ENCODE assay signal across 19 cellular contexts in genomic region chr1:209191242-209191626, GRCh38.
DNase-seq lines count a peak whose midpoint lies in the region; ATAC-seq and TF ChIP-seq lines count a peak whose summit lies in the region.
"Had no signal": no experiment of that assay in that cellular context is flagged by ENCODE, and none has a peak within 500 bp of the region (broad histone marks: within the 10 kb centered on the region; RNA-seq: fewer than 3 reads in every experiment).

No MANE protein-coding gene starts in this region.

- no peak overlapping the region for H3K9ac ChIP-seq in MM.1S (ENCODE audit: low read length)
- H3K9ac ChIP-seq in smooth muscle cell (ENCODE audit: low read depth), result peak overlapping the region; percentile 44
- H3K9ac ChIP-seq: BLaER1 treated with 17β-estradiol and CSF1 and Interleukin-3, amounts not matched to agents 10 nM and 100 nM; GM23248 had no signal

- ATAC-seq in right lobe of liver, result peak; percentile 25 to 71 (median 56)

- TF ChIP-seq POLR2A in right lobe of liver (IDR thresholded peaks at IDR 0.05), result no peak

- H4K20me1 ChIP-seq in MM.1S (ENCODE audit: insufficient read depth, low read length) (no peaks in the 10 kb centered on the region), smooth muscle cell (ENCODE audit: low read depth) (no peaks in the 10 kb centered on the region)
- H4K20me1 ChIP-seq: BLaER1 treated with 17β-estradiol and CSF1 and Interleukin-3, amounts not matched to agents 10 nM and 100 nM had no signal

- no peak overlapping the region for H3K27ac ChIP-seq in MM.1S (ENCODE audit: low read length)
- peak overlapping the region; percentile 22; the same call in 1 of the 2 replicates for H3K27ac ChIP-seq in SJCRH30
- H3K27ac ChIP-seq in right lobe of liver, result no peak overlapping the region
- H3K27ac ChIP-seq in smooth muscle cell (ENCODE audit: low read depth), result peak overlapping the region; percentile 82
- H3K27ac ChIP-seq: A549; BLaER1 treated with 17β-estradiol and CSF1 and Interleukin-3, amounts not matched to agents 10 nM and 100 nM; GM23248 had no signal

- no peak for TF ChIP-seq CTCF in MM.1S (IDR thresholded peaks at IDR 0.05; ENCODE audit: low read length)
- no peak for TF ChIP-seq CTCF in right lobe of liver (IDR thresholded peaks at IDR 0.05)
- no peak for TF ChIP-seq CTCF in smooth muscle cell (IDR thresholded peaks at IDR 0.05; ENCODE audit: borderline replicate concordance, insufficient read depth, poor library complexity, severe bottlenecking)

- 14% methylated on average over 1 of the region's 1 CpG for WGBS in right lobe of liver (ENCODE audit: insufficient coverage, low coverage, low lambda C conversion rate, missing lambda C conversion rate)
- 68% methylated on average over 1 of the region's 1 CpG for WGBS in smooth muscle cell (ENCODE audit: low lambda C conversion rate)

- no peaks in the 10 kb centered on the region for H3K9me3 ChIP-seq in MM.1S (replicated peaks; ENCODE audit: insufficient read depth, low read length)
- H3K9me3 ChIP-seq in SJCRH30 (replicated peaks), result peaks cover 23% of the 10 kb centered on the region
- peaks cover 0 to 1% (median 0%) of the 10 kb centered on the region in 4 donors for H3K9me3 ChIP-seq in right lobe of liver
- H3K9me3 ChIP-seq in smooth muscle cell (replicated peaks; ENCODE audit: low read depth), result no peaks in the 10 kb centered on the region

- H3K27me3 ChIP-seq in MM.1S (replicated peaks; ENCODE audit: insufficient read depth, low read length) (no peaks in the 10 kb centered on the region), SJCRH30 (no peaks in the 10 kb centered on the region), right lobe of liver (no peaks in the 10 kb centered on the region), smooth muscle cell (ENCODE audit: low read depth) (no peaks in the 10 kb centered on the region)
- H3K27me3 ChIP-seq: BLaER1 treated with 17β-estradiol and CSF1 and Interleukin-3, amounts not matched to agents 10 nM and 100 nM had no signal

- no peaks in the 10 kb centered on the region for H3K9me2 ChIP-seq in MM.1S (replicated peaks; ENCODE audit: insufficient read depth, low read length)

- DNase-seq in MM.1S, result no peak
- DNase-seq in SJCRH30, result no peak
- no peak for DNase-seq in right lobe of liver
- DNase-seq in smooth muscle cell (lab: John Stamatoyannopoulos, UW; ENCODE audit: unreplicated experiment), result no peak
- DNase-seq in hippocampal formation (lab: John Stamatoyannopoulos, UW), result no peak
- no peak for DNase-seq in NCI-H146 (lab: John Stamatoyannopoulos, UW)
- DNase-seq in SIG-M5 treated with dmso at 0.1 percent for 504 hours (lab: John Stamatoyannopoulos, UW; ENCODE audit: unreplicated experiment), result no peak
- DNase-seq: CD4-positive, alpha-beta T cell; GDM1; IMR-90; NCI-H1417 treated with DMSO at 0.1 percent for 48 hours; NCI-H187; NCI-H2081 treated with DMSO at 0.1 percent for 48 hours; NCI-H345; SIG-M5 had no signal

- no peak overlapping the region for H3K4me3 ChIP-seq in MM.1S (ENCODE audit: low read length)
- H3K4me3 ChIP-seq in SJCRH30, result no peak overlapping the region
- no peak overlapping the region for H3K4me3 ChIP-seq in right lobe of liver
- H3K4me3 ChIP-seq in smooth muscle cell, result no peak overlapping the region
- H3K4me3 ChIP-seq: A549; BLaER1 treated with 17β-estradiol and CSF1 and Interleukin-3, amounts not matched to agents 10 nM and 100 nM; GM12878; GM23248 had no signal

- H3F3A ChIP-seq in MM.1S (ENCODE audit: insufficient read depth, low read length) (no peaks in the 10 kb centered on the region), smooth muscle cell (ENCODE audit: low read depth) (no peaks in the 10 kb centered on the region)

- intact Hi-C loops in right lobe of liver (cut with DNase I), result no loop called here

- H3K4me2 ChIP-seq in MM.1S (ENCODE audit: low read depth, low read length) (no peak overlapping the region), smooth muscle cell (peak overlapping the region; percentile 25)
- H3K4me2 ChIP-seq: A549; BLaER1 treated with 17β-estradiol and CSF1 and Interleukin-3, amounts not matched to agents 10 nM and 100 nM had no signal

- H2AFZ ChIP-seq in MM.1S (ENCODE audit: low read length) (peak overlapping the region; percentile 18; the same call in 1 of the 2 replicates), smooth muscle cell (ENCODE audit: low read depth) (peak overlapping the region; percentile 3)
- H2AFZ ChIP-seq: GM23248 had no signal

- H3K79me2 ChIP-seq in MM.1S (ENCODE audit: low read length) (no peaks in the 10 kb centered on the region), smooth muscle cell (ENCODE audit: low read depth) (no peaks in the 10 kb centered on the region)

- H3K36me3 ChIP-seq in MM.1S (replicated peaks; ENCODE audit: insufficient read depth, low read length) (no peaks in the 10 kb centered on the region), SJCRH30 (no peaks in the 10 kb centered on the region), right lobe of liver (no peaks in the 10 kb centered on the region), smooth muscle cell (ENCODE audit: low read depth) (no peaks in the 10 kb centered on the region)
- H3K36me3 ChIP-seq: BLaER1 treated with 17β-estradiol and CSF1 and Interleukin-3, amounts not matched to agents 10 nM and 100 nM had no signal

- H3K4me1 ChIP-seq in MM.1S (ENCODE audit: low read length) (peaks cover 15% of the 10 kb centered on the region), SJCRH30 (peaks cover 8% of the 10 kb centered on the region), right lobe of liver (no peaks in the 10 kb centered on the region), smooth muscle cell (ENCODE audit: low read depth) (peaks cover 3% of the 10 kb centered on the region)
- H3K4me1 ChIP-seq: A549; BLaER1 treated with 17β-estradiol and CSF1 and Interleukin-3, amounts not matched to agents 10 nM and 100 nM had no signal

Comparison
In these comparisons a context has a peak if more than half of its experiments do, and no peak if none do; other contexts are left out.
1. H3K27ac ChIP-seq: peak in SJCRH30 (single experiment) and smooth muscle cell (single experiment); none in MM.1S (single experiment) and right lobe of liver (0 of 3).